ENCODE assay signal across 22 cellular contexts in genomic region chr2:226631671-226632070, GRCh38.
DNase-seq lines count a peak whose midpoint lies in the region; ATAC-seq, FAIRE-seq and TF ChIP-seq lines count a peak whose summit lies in the region.
"Had no signal": no experiment of that assay in that cellular context is flagged by ENCODE, and none has a peak within 500 bp of the region (broad histone marks: within the 10 kb centered on the region; RNA-seq: fewer than 3 reads in every experiment).

No MANE protein-coding gene starts in this region.

- peak; percentile 96 for FAIRE-seq in pancreas (lab: Jason Lieb, UNC)

- no peaks in the 10 kb centered on the region for H3K36me3 ChIP-seq in pancreas
- H3K36me3 ChIP-seq: gastrocnemius medialis, neutrophil had no signal

- DNase-seq in ELF-1 (ENCODE audit: low read depth, low spot score) (peak; percentile 10), iris pigment epithelial cell (ENCODE audit: low read depth) (peak; percentile 26), pancreas (no peak), CD1c-positive myeloid dendritic cell (ENCODE audit: extremely low spot score) (no peak), NCI-H345 treated with DMSO at 0.1 percent for 48 hours (lab: John Stamatoyannopoulos, UW; ENCODE audit: unreplicated experiment) (no peak), kidney tubule cell (ENCODE audit: low spot score) (no peak), endothelial cell (ENCODE audit: low spot score) (no peak)
- DNase-seq: activated CD4-positive, alpha-beta T cell treated with anti-CD3 and anti-CD28 coated beads for 36 hours; activated CD8-positive, alpha-beta memory T cell treated with anti-CD3 and anti-CD28 coated beads, Interleukin-2, amount 10 ng/mL, durations not matched to agents 7 days and 5 days; activated effector memory CD4-positive, alpha-beta T cell treated with anti-CD3 and anti-CD28 coated beads, Interleukin-2, amount 50 U/mL, for 16 hours; amygdala; DMS153; effector memory CD8-positive, alpha-beta T cell; gastrocnemius medialis; KBM-7; NCI-H1092 treated with DMSO at 0.1 percent for 48 hours; NCI-H82; stimulated activated CD4-positive, alpha-beta T cell treated with anti-CD3 and anti-CD28 coated beads, Interleukin-4, amount 100 ng/mL, for 1 hour had no signal

- H3K27ac ChIP-seq in pancreas = no peak overlapping the region
- H3K27ac ChIP-seq: gastrocnemius medialis, neutrophil had no signal

- intact Hi-C loops in pancreas (cut with DNase I) = no loop called here

- H3K4me1 ChIP-seq in pancreas = no peaks in the 10 kb centered on the region

- H3K4me1 Mint-ChIP-seq in brain (peaks cover 11% of the 10 kb centered on the region), endothelial cell (ENCODE audit: unreplicated experiment) (no peaks in the 10 kb centered on the region)
- H3K4me1 Mint-ChIP-seq: activated CD4-positive, alpha-beta T cell treated with anti-CD3 and anti-CD28 coated beads for 36 hours; activated CD8-positive, alpha-beta memory T cell treated with anti-CD3 and anti-CD28 coated beads, Interleukin-2, amount 10 ng/mL, durations not matched to agents 7 days and 5 days; CD14-positive monocyte had no signal

- no peaks in the 10 kb centered on the region for H3K9me3 Mint-ChIP-seq in brain
- H3K9me3 Mint-ChIP-seq in endothelial cell (ENCODE audit: unreplicated experiment) = no peaks in the 10 kb centered on the region
- H3K9me3 Mint-ChIP-seq: effector memory CD8-positive, alpha-beta T cell had no signal

- no peak overlapping the region for H3K4me3 ChIP-seq in pancreas
- H3K4me3 ChIP-seq: gastrocnemius medialis had no signal

- H3K9me3 ChIP-seq in pancreas = no peaks in the 10 kb centered on the region
- H3K9me3 ChIP-seq: gastrocnemius medialis, neutrophil had no signal

- H3K4me3 Mint-ChIP-seq in brain = peak overlapping the region in 1 of 5 experiments; percentile 69
- no peak overlapping the region for H3K4me3 Mint-ChIP-seq in endothelial cell (ENCODE audit: unreplicated experiment)
- H3K4me3 Mint-ChIP-seq: activated CD4-positive, alpha-beta T cell treated with anti-CD3 and anti-CD28 coated beads for 36 hours; activated CD8-positive, alpha-beta memory T cell treated with anti-CD3 and anti-CD28 coated beads, Interleukin-2, amount 10 ng/mL, durations not matched to agents 7 days and 5 days; CD14-positive monocyte; effector memory CD8-positive, alpha-beta T cell had no signal

- peaks cover 6% of the 10 kb centered on the region for H3K27me3 Mint-ChIP-seq in brain
- peaks cover 8% of the 10 kb centered on the region for H3K27me3 Mint-ChIP-seq in endothelial cell (ENCODE audit: unreplicated experiment)

- no peaks in the 10 kb centered on the region for H3K36me3 Mint-ChIP-seq in brain
- no peaks in the 10 kb centered on the region for H3K36me3 Mint-ChIP-seq in endothelial cell (ENCODE audit: low read depth, unreplicated experiment)
- H3K36me3 Mint-ChIP-seq: activated CD8-positive, alpha-beta memory T cell treated with anti-CD3 and anti-CD28 coated beads, Interleukin-2, amount 10 ng/mL, durations not matched to agents 7 days and 5 days; CD14-positive monocyte had no signal

- 44 to 48% methylated on average over 6 of the region's 6 CpGs for WGBS in pancreas, 2 donors

- no peak for ATAC-seq in pancreas
- ATAC-seq: activated CD4-positive, alpha-beta T cell treated with anti-CD3 and anti-CD28 coated beads for 36 hours; activated CD8-positive, alpha-beta memory T cell treated with anti-CD3 and anti-CD28 coated beads, Interleukin-2, amount 10 ng/mL, durations not matched to agents 7 days and 5 days; effector memory CD8-positive, alpha-beta T cell; Panc1 had no signal

- H3K27me3 ChIP-seq in pancreas = no peaks in the 10 kb centered on the region
- H3K27me3 ChIP-seq: gastrocnemius medialis had no signal

- no peak for TF ChIP-seq CTCF in brain (conservative IDR thresholded peaks at IDR 0.05)
- TF ChIP-seq CTCF in pancreas (IDR thresholded peaks at IDR 0.05) = no peak
- TF ChIP-seq CTCF in endothelial cell (IDR thresholded peaks at IDR 0.05; ENCODE audit: unreplicated experiment) = no peak

- H3K27ac Mint-ChIP-seq in brain (peak overlapping the region in 3 of 5 experiments; percentile 23 to 84 (median 82)), endothelial cell (ENCODE audit: unreplicated experiment) (no peak overlapping the region)
- H3K27ac Mint-ChIP-seq: activated CD4-positive, alpha-beta T cell treated with anti-CD3 and anti-CD28 coated beads for 36 hours; activated CD8-positive, alpha-beta memory T cell treated with anti-CD3 and anti-CD28 coated beads, Interleukin-2, amount 10 ng/mL, durations not matched to agents 7 days and 5 days; CD14-positive monocyte; effector memory CD8-positive, alpha-beta T cell had no signal

Comparison
In these comparisons a context has a peak if more than half of its experiments do, and no peak if none do; other contexts are left out.
1. DNase-seq: peak in ELF-1 (single experiment) and iris pigment epithelial cell (single experiment); none in pancreas (0 of 6), CD1c-positive myeloid dendritic cell (single experiment), NCI-H345 treated with DMSO at 0.1 percent for 48 hours (single experiment), kidney tubule cell (single experiment) and endothelial cell (single experiment).